In the genomic region with DNA sequence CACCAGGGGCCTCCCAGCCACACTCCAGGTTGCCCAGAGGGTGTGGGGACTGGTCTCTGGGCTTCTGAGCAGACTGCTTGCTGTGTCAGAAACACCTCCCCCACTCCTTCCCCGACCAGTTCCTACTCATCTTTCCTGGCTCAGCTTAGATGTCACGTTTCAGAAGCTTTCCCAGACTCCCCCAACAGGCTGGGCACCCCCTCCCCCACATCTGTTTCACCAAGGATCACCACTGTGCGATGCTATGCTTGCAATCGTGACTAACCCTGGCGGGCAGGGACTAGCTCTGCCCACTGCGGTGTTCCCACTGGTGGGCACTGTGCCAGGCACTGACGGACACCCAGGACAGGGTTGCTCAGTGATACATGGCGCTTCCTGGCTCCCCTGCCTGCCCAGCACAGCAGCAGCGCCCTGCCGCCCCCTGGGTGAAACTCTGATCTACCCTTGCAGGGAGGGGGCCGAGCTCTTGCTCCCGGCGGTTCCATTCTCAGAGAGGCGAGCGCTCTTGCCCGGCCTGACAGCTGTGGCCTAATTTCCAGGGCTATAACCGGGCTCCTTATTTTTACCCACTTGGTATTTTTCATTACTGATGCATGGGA, we compare ENCODE assay signal across 8 cellular contexts. TPM values are rescaled to one million over a fixed set of nuclear protein-coding genes. Genes with fewer than 3 reads are reported as not detected.
DNase-seq lines count a peak whose midpoint lies in the region; ATAC-seq, FAIRE-seq and TF ChIP-seq lines count a peak whose summit lies in the region.

No MANE protein-coding gene starts in this region.

- no peak overlapping the region for H3K4me3 Mint-ChIP-seq in stimulated activated effector memory CD8-positive, alpha-beta T cell treated with anti-CD3 and anti-CD28 coated beads, Interleukin-12 subunit alpha, Interleukin-12 subunit beta, amount 100 ng/mL, for 72 hours

- no peak for TF ChIP-seq CTCF in hepatocyte (IDR thresholded peaks at IDR 0.05; ENCODE audit: poor library complexity)
- TF ChIP-seq CTCF in OCI-LY7 (conservative IDR thresholded peaks at IDR 0.05; ENCODE audit: low read length) = no peak

- H3K4me1 ChIP-seq in hepatocyte (ENCODE audit: insufficient read depth) (peaks cover 54% of the 10 kb centered on the region), OCI-LY7 (ENCODE audit: insufficient read depth, low read length, poor library complexity, severe bottlenecking) (no peaks in the 10 kb centered on the region), small intestine (ENCODE audit: control insufficient read depth in 2 of 2, insufficient read depth in 1 of 2, low read depth in 1 of 2, low read length in 1 of 2) (no peaks in the 10 kb centered on the region)

- peaks cover under 1% of the 10 kb centered on the region for H3K36me3 Mint-ChIP-seq in stimulated activated effector memory CD8-positive, alpha-beta T cell treated with anti-CD3 and anti-CD28 coated beads, Interleukin-12 subunit alpha, Interleukin-12 subunit beta, amount 100 ng/mL, for 72 hours

- 55% methylated on average over 17 of the region's 17 CpGs for WGBS in hepatocyte (ENCODE audit: low lambda C conversion rate, missing lambda C conversion rate)
- WGBS in small intestine, 3 donors = 64 to 90% (median 85%) methylated on average over 17 of the region's 17 CpGs

- H3K9me3 ChIP-seq in hepatocyte (ENCODE audit: low read depth) = no peaks in the 10 kb centered on the region
- H3K9me3 ChIP-seq in OCI-LY7 (ENCODE audit: low read length) = no peaks in the 10 kb centered on the region
- no peaks in the 10 kb centered on the region for H3K9me3 ChIP-seq in small intestine (ENCODE audit: control insufficient read depth, low read depth)

- intact Hi-C loops in OCI-LY7 (cut with micrococcal nuclease; ENCODE audit: unreplicated experiment) = no loop called here

- peak overlapping the region; percentile 32 for H3K27ac Mint-ChIP-seq in stimulated activated effector memory CD8-positive, alpha-beta T cell treated with anti-CD3 and anti-CD28 coated beads, Interleukin-12 subunit alpha, Interleukin-12 subunit beta, amount 100 ng/mL, for 72 hours

- no peak overlapping the region for H3K4me3 ChIP-seq in hepatocyte
- no peak overlapping the region for H3K4me3 ChIP-seq in OCI-LY7 (ENCODE audit: low read depth, low read length, poor library complexity, severe bottlenecking)
- H3K4me3 ChIP-seq in small intestine (ENCODE audit: low read depth in 1 of 2, low read length in 2 of 2) = no peak overlapping the region

- H3K36me3 ChIP-seq in hepatocyte (replicated peaks; ENCODE audit: insufficient read depth, low read depth) (no peaks in the 10 kb centered on the region), OCI-LY7 (ENCODE audit: insufficient read depth, low read length) (peaks cover 8% of the 10 kb centered on the region), small intestine (ENCODE audit: control insufficient read depth in 2 of 2, insufficient read depth in 2 of 2, low read length in 2 of 2) (no peaks in the 10 kb centered on the region)

- FAIRE-seq in small intestine (lab: Jason Lieb, UNC) = no peak

- CTCF ChIA-PET in OCI-LY7 (lab: Charles Lee; ENCODE audit: unreplicated experiment) = no interaction called here

- no peaks in the 10 kb centered on the region for H3K9me3 Mint-ChIP-seq in stimulated activated effector memory CD8-positive, alpha-beta T cell treated with anti-CD3 and anti-CD28 coated beads, Interleukin-12 subunit alpha, Interleukin-12 subunit beta, amount 100 ng/mL, for 72 hours

- peak overlapping the region; percentile 69 for H3K27ac ChIP-seq in angular gyrus (ENCODE audit: low read depth, low read length)
- peak overlapping the region; percentile 89 for H3K27ac ChIP-seq in hepatocyte
- H3K27ac ChIP-seq in OCI-LY7 (ENCODE audit: low read depth, low read length, poor library complexity, severe bottlenecking) = no peak overlapping the region
- H3K27ac ChIP-seq in small intestine (ENCODE audit: low read depth in 1 of 2, low read length in 1 of 2) = peak overlapping the region in 1 of 2 donors; percentile 73

- H3K27me3 ChIP-seq in hepatocyte (no peaks in the 10 kb centered on the region), small intestine (ENCODE audit: control insufficient read depth in 2 of 2, insufficient read depth in 2 of 2, low read length in 2 of 2) (no peaks in the 10 kb centered on the region)

- H3K79me2 ChIP-seq in hepatocyte = no peaks in the 10 kb centered on the region
- H3K79me2 ChIP-seq in OCI-LY7 (ENCODE audit: insufficient read depth, low read depth, low read length) = no peaks in the 10 kb centered on the region

- ATAC-seq in stimulated activated effector memory CD8-positive, alpha-beta T cell treated with anti-CD3 and anti-CD28 coated beads, Interleukin-12 subunit alpha, Interleukin-12 subunit beta, amount 100 ng/mL, for 72 hours = no peak
- ATAC-seq in HG03432 (IDR thresholded peaks at IDR 0.05; ENCODE audit: unreplicated experiment) (no peak), GM18861 (IDR thresholded peaks at IDR 0.05; ENCODE audit: unreplicated experiment) (no peak)

- H4K20me1 ChIP-seq in hepatocyte (ENCODE audit: insufficient read depth, poor library complexity, severe bottlenecking) = no peaks in the 10 kb centered on the region
- H4K20me1 ChIP-seq in OCI-LY7 (ENCODE audit: insufficient read depth, low read length) = no peaks in the 10 kb centered on the region

- DNase-seq in HT-29 (ENCODE audit: low spot score) (peak; percentile 81), hepatocyte (ENCODE audit: low spot score) (peak; percentile 86), OCI-LY7 (ENCODE audit: low spot score) (no peak), small intestine (no peak)
- DNase-seq in stimulated activated effector memory CD8-positive, alpha-beta T cell treated with anti-CD3 and anti-CD28 coated beads, Interleukin-12 subunit alpha, Interleukin-12 subunit beta, amount 100 ng/mL, for 72 hours (ENCODE audit: low spot score in 2 of 2) = no peak

- peaks cover 5% of the 10 kb centered on the region for H3K4me1 Mint-ChIP-seq in stimulated activated effector memory CD8-positive, alpha-beta T cell treated with anti-CD3 and anti-CD28 coated beads, Interleukin-12 subunit alpha, Interleukin-12 subunit beta, amount 100 ng/mL, for 72 hours

- BruUV-seq in OCI-LY7 (replicated peaks; lab: Mats Ljungman, UMichigan) = no TSS peak

- POLR2A ChIA-PET in OCI-LY7 (lab: Charles Lee) = no interaction called here

- H3K9me2 ChIP-seq in hepatocyte (replicated peaks; ENCODE audit: insufficient read depth) (no peaks in the 10 kb centered on the region), OCI-LY7 (ENCODE audit: insufficient read depth, low read length) (no peaks in the 10 kb centered on the region)

- H3K4me2 ChIP-seq in hepatocyte = peak overlapping the region; percentile 62
- H3K4me2 ChIP-seq in OCI-LY7 (ENCODE audit: low read length) = no peak overlapping the region

- H2AFZ ChIP-seq in hepatocyte = no peak overlapping the region
- no peak overlapping the region for H2AFZ ChIP-seq in OCI-LY7 (ENCODE audit: low read length)

RNA-seq across cellular contexts. Expression of a gene that starts 29.4 kb away (rescaled TPM):
- 23.0 and 38.1 TPM in 2 replicates for total RNA-seq in HT-29 (2014; rRNA removed; shearing (Covaris generic))
- total RNA-seq in hepatocyte (16.1 and 19.6 TPM in 2 replicates), OCI-LY7 (2022) (0.17 and 0.33 TPM in 2 replicates)
- polyA plus RNA-seq in hepatocyte (10.4 and 16.5 TPM in 2 replicates), small intestine (10 to 100 TPM in 1 of 3 donors, 1 to 10 TPM in 2; 2.9 to 15.2 (median 7.3) TPM)
- total RNA-seq in OCI-LY7 (2014; rRNA removed; shearing (Covaris generic)) = 0.05 and 0.19 TPM in 2 replicates

Comparison
In these comparisons a context has a peak if more than half of its experiments do, and no peak if none do; other contexts are left out.
1. DNase-seq: peak in HT-29 (single experiment) and hepatocyte (single experiment); none in stimulated activated effector memory CD8-positive, alpha-beta T cell treated with anti-CD3 and anti-CD28 coated beads, Interleukin-12 subunit alpha, Interleukin-12 subunit beta, amount 100 ng/mL, for 72 hours (0 of 2), OCI-LY7 (single experiment) and small intestine (single experiment).
2. RNA of a gene that starts 29.4 kb away (total RNA-seq): 23.0 to 38.1 TPM in HT-29 and 16.1 to 19.6 TPM in hepatocyte; 0.05 to 0.33 TPM in OCI-LY7; every median in the first group is over 10 times any median in the second.